In the genomic region with DNA sequence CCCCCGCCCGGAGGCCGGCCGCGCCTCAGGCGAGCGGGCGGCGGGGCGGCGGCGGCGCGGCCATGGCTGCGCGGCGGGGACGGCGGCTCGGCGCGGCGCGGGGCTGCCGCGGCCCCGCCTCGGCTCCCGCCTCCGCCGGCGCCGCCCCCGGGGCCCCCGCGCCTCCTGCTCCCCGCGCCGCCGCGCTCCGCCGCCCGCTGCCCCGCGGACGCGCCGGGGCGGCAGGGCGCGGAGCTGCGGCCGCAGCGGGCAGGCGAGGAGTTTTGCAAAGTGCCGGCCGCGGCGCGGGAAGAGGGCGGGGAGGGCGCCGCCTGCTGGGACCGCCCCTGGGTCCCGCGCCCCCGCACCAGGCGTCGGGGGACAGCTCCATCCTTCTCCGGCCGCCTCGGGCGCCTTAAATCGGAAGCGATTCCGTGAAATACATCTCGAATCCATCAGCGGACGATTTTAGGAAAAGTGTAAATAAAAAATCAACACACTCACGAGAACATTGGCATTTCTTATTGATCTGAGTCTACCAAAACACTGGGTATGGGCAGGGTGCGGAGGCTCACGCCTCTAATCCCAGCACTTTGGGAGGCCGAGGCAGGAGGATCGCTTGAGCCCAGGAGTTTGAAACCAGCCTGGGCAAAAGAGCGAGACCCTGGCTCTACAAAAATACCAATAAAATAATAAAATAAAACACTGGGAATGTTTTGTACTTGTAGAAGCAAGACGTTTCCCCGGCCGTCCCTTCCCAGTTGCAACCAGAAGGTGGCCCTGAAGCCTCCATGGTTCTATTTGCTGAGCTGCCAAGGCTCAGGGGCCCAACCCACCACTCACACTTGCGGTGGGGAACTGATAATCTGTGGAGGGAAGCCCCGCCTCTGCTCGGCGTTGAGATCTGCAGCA, we compare ENCODE assay signal across 8 cellular contexts.
DNase-seq lines count a peak whose midpoint lies in the region; ATAC-seq, FAIRE-seq and TF ChIP-seq lines count a peak whose summit lies in the region.

No MANE protein-coding gene starts in this region.

- H3K27me3 ChIP-seq in prostate gland (replicated peaks; ENCODE audit: insufficient read depth) = no peaks in the 10 kb centered on the region

- 11% methylated on average over 24 of the region's 93 CpGs for WGBS in prostate gland

- peaks cover 19% of the 10 kb centered on the region for H3K9me3 Mint-ChIP-seq in activated T-cell treated with anti-CD3 and anti-CD28 coated beads, Interleukin-2, amount 50 U/mL, for 24 hours

- TF ChIP-seq CTCF in prostate gland (IDR thresholded peaks at IDR 0.05) = peak; percentile 12 to 48 (median 39)

- no peak for TF ChIP-seq POLR2A in prostate gland (IDR thresholded peaks at IDR 0.05)

- intact Hi-C loops in prostate gland (cut with DNase I) = no loop called here

- H3K4me3 ChIP-seq in prostate gland = peak overlapping the region; percentile 31 to 36

- H3K9me3 ChIP-seq in T-helper 17 cell (ENCODE audit: control insufficient read depth, low read length, poor library complexity, severe bottlenecking) (peaks cover 13% of the 10 kb centered on the region), prostate gland (no peaks in the 10 kb centered on the region)

- ATAC-seq in T-helper 17 cell = peak; percentile 65
- no peak for ATAC-seq in HG03469 (IDR thresholded peaks at IDR 0.05; ENCODE audit: unreplicated experiment)
- ATAC-seq in HG03571 (IDR thresholded peaks at IDR 0.05; ENCODE audit: unreplicated experiment) = no peak
- no peak for ATAC-seq in GM18519 (IDR thresholded peaks at IDR 0.05; ENCODE audit: low FRiP score, unreplicated experiment)

- DNase-seq in activated T-cell treated with anti-CD3 and anti-CD28 coated beads, Interleukin-2, amount 50 U/mL, for 24 hours = peak; percentile 44
- DNase-seq in activated T-cell treated with anti-CD3 and anti-CD28 coated beads for 4 hours (no peak), T-helper 17 cell (no peak), frontal cortex (ENCODE audit: low spot score in 2 of 2) (peak; percentile 72 to 75), prostate gland (ENCODE audit: low spot score) (no peak)

- H3K27me3 Mint-ChIP-seq in activated T-cell treated with anti-CD3 and anti-CD28 coated beads, Interleukin-2, amount 50 U/mL, for 24 hours = peaks cover 75% of the 10 kb centered on the region
- peaks cover 58% of the 10 kb centered on the region for H3K27me3 Mint-ChIP-seq in T-helper 17 cell

- peaks cover 7% of the 10 kb centered on the region for H3K4me1 Mint-ChIP-seq in activated T-cell treated with anti-CD3 and anti-CD28 coated beads, Interleukin-2, amount 50 U/mL, for 24 hours (ENCODE audit: low read depth)
- H3K4me1 Mint-ChIP-seq in T-helper 17 cell = peaks cover 6% of the 10 kb centered on the region

- H3K27ac Mint-ChIP-seq in activated T-cell treated with anti-CD3 and anti-CD28 coated beads, Interleukin-2, amount 50 U/mL, for 24 hours = no peak overlapping the region
- no peak overlapping the region for H3K27ac Mint-ChIP-seq in T-helper 17 cell

- H3K36me3 Mint-ChIP-seq in activated T-cell treated with anti-CD3 and anti-CD28 coated beads, Interleukin-2, amount 50 U/mL, for 24 hours (ENCODE audit: low read depth) = peaks cover 4% of the 10 kb centered on the region
- H3K36me3 Mint-ChIP-seq in T-helper 17 cell (ENCODE audit: low read depth) = peaks cover 2% of the 10 kb centered on the region

- H3K27ac ChIP-seq in prostate gland = no peak overlapping the region

- peak overlapping the region; percentile 65 for H3K4me3 Mint-ChIP-seq in activated T-cell treated with anti-CD3 and anti-CD28 coated beads, Interleukin-2, amount 50 U/mL, for 24 hours
- H3K4me3 Mint-ChIP-seq in T-helper 17 cell = peak overlapping the region; percentile 22

- H3K36me3 ChIP-seq in prostate gland = no peaks in the 10 kb centered on the region

- no peak for FAIRE-seq in frontal cortex (lab: Jason Lieb, UNC)

- H3K4me1 ChIP-seq in prostate gland (replicated peaks) = no peaks in the 10 kb centered on the region

Comparison
In these comparisons a context has a peak if more than half of its experiments do, and no peak if none do; other contexts are left out.
1. DNase-seq: peak in activated T-cell treated with anti-CD3 and anti-CD28 coated beads, Interleukin-2, amount 50 U/mL, for 24 hours (single experiment) and frontal cortex (2 of 2); none in activated T-cell treated with anti-CD3 and anti-CD28 coated beads for 4 hours (single experiment), T-helper 17 cell (0 of 3) and prostate gland (single experiment).